Comparison of ENCODE assay signal across 20 cellular contexts in the genomic region with DNA sequence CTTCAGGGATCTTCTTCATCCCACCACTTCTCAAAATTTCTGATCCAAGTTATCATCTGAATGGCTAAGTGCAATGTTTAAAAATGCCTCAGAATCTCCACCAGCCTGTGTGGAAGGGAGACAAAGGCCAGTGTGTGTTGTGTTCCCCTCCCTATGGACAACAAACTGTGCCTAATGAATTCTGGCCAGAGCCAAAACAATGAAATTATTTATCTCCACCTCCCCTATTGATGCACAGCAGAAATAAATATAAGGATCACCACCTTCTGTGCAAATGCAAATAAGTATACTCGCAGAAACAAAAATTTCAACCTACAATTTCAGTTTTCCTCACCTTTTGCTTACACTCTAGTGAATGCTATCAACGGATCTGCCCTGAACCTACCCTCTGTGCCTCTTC.
DNase-seq lines count a peak whose midpoint lies in the region; ATAC-seq and TF ChIP-seq lines count a peak whose summit lies in the region.
"Had no signal": no experiment of that assay in that cellular context is flagged by ENCODE, and none has a peak within 500 bp of the region (broad histone marks: within the 10 kb centered on the region; RNA-seq: fewer than 3 reads in every experiment).

No MANE protein-coding gene starts in this region.

- H3K27ac ChIP-seq in trophoblast cell (ENCODE audit: low read depth, low read length) = no peak overlapping the region
- H3K27ac ChIP-seq: GM23248, Peyer's patch had no signal

- H4K91ac ChIP-seq in trophoblast cell (ENCODE audit: low read depth, low read length) = no peak overlapping the region

- no peak overlapping the region for H2BK120ac ChIP-seq in trophoblast cell (ENCODE audit: insufficient read depth, low read length, poor library complexity)

- no peak overlapping the region for H2BK5ac ChIP-seq in trophoblast cell (ENCODE audit: low read depth, low read length, poor library complexity)

- intact Hi-C loops in activated CD4-positive, alpha-beta memory T cell treated with anti-CD3 and anti-CD28 coated beads for 36 hours (cut with micrococcal nuclease) = no loop called here

- no peak overlapping the region for H3K14ac ChIP-seq in trophoblast cell (ENCODE audit: low read length)

- H3K4me1 ChIP-seq in trophoblast cell (ENCODE audit: control insufficient read depth in 1 of 2, insufficient read depth in 2 of 2, low read length in 2 of 2) = no peaks in the 10 kb centered on the region

- ATAC-seq in HG02840 (IDR thresholded peaks at IDR 0.05; ENCODE audit: low FRiP score, unreplicated experiment) = no peak

- WGBS in trophoblast cell (ENCODE audit: extremely low coverage, insufficient coverage, insufficient read length) = no CpG with 5 or more reads among the region's 2 CpGs

- peaks cover 64% of the 10 kb centered on the region for H3K36me3 Mint-ChIP-seq in activated CD4-positive, alpha-beta memory T cell treated with anti-CD3 and anti-CD28 coated beads, Interleukin-2, amount 10 ng/mL, durations not matched to agents 7 days and 5 days (ENCODE audit: low read depth)
- no peaks in the 10 kb centered on the region for H3K36me3 Mint-ChIP-seq in activated CD4-positive, alpha-beta memory T cell treated with anti-CD3 and anti-CD28 coated beads for 36 hours
- peaks cover 11% of the 10 kb centered on the region for H3K36me3 Mint-ChIP-seq in endothelial cell (ENCODE audit: low read depth, unreplicated experiment)
- H3K36me3 Mint-ChIP-seq: CD4-positive, alpha-beta memory T cell had no signal

- H3K4ac ChIP-seq in trophoblast cell (ENCODE audit: low read depth, low read length) = peak overlapping the region; percentile 81

- H3K9ac ChIP-seq in trophoblast cell (ENCODE audit: low read length) = no peak overlapping the region
- H3K9ac ChIP-seq: GM23248 had no signal

- no peaks in the 10 kb centered on the region for H3K79me1 ChIP-seq in trophoblast cell (ENCODE audit: low read length)

- no peak for DNase-seq in activated CD4-positive, alpha-beta memory T cell treated with anti-CD3 and anti-CD28 coated beads, Interleukin-2, amount 10 ng/mL, durations not matched to agents 7 days and 5 days
- DNase-seq in activated CD4-positive, alpha-beta memory T cell treated with anti-CD3 and anti-CD28 coated beads for 36 hours = no peak
- DNase-seq in endothelial cell (ENCODE audit: low spot score) (no peak), trophoblast cell (no peak), NCI-H2196 (lab: John Stamatoyannopoulos, UW; ENCODE audit: unreplicated experiment) (no peak), NCI-H1092 (lab: John Stamatoyannopoulos, UW) (no peak), HuH-7 (ENCODE audit: low spot score) (no peak)
- DNase-seq: CD4-positive, alpha-beta memory T cell; DMS153; GF-D8; GM23248; HCEC 1CT; MM.1S; NCI-H1092 treated with DMSO at 0.1 percent for 48 hours; NCI-H146; NCI-H2029 treated with DMSO at 0.1 percent for 48 hours; NCI-H2171 treated with DMSO at 0.1 percent for 48 hours; NCI-H446 treated with DMSO at 0.1 percent for 48 hours; Peyer's patch had no signal

- H2AFZ ChIP-seq in trophoblast cell (ENCODE audit: insufficient read depth, low read length, poor library complexity) = no peak overlapping the region
- H2AFZ ChIP-seq: GM23248 had no signal

- H2AK5ac ChIP-seq in trophoblast cell (ENCODE audit: low read length) = no peak overlapping the region

- no peaks in the 10 kb centered on the region for H3K27me3 Mint-ChIP-seq in activated CD4-positive, alpha-beta memory T cell treated with anti-CD3 and anti-CD28 coated beads, Interleukin-2, amount 10 ng/mL, durations not matched to agents 7 days and 5 days
- H3K27me3 Mint-ChIP-seq in activated CD4-positive, alpha-beta memory T cell treated with anti-CD3 and anti-CD28 coated beads for 36 hours = peaks cover 1% of the 10 kb centered on the region
- H3K27me3 Mint-ChIP-seq in endothelial cell (ENCODE audit: unreplicated experiment) = peaks cover 2% of the 10 kb centered on the region

- peaks cover 17% of the 10 kb centered on the region for H3K9me3 Mint-ChIP-seq in activated CD4-positive, alpha-beta memory T cell treated with anti-CD3 and anti-CD28 coated beads, Interleukin-2, amount 10 ng/mL, durations not matched to agents 7 days and 5 days
- no peaks in the 10 kb centered on the region for H3K9me3 Mint-ChIP-seq in activated CD4-positive, alpha-beta memory T cell treated with anti-CD3 and anti-CD28 coated beads for 36 hours
- H3K9me3 Mint-ChIP-seq in endothelial cell (ENCODE audit: unreplicated experiment) = no peaks in the 10 kb centered on the region

- no peaks in the 10 kb centered on the region for H3K9me3 ChIP-seq in trophoblast cell (ENCODE audit: insufficient read depth, low read depth, low read length)
- H3K9me3 ChIP-seq: Peyer's patch had no signal

- H3K4me3 Mint-ChIP-seq in activated CD4-positive, alpha-beta memory T cell treated with anti-CD3 and anti-CD28 coated beads, Interleukin-2, amount 10 ng/mL, durations not matched to agents 7 days and 5 days = no peak overlapping the region
- no peak overlapping the region for H3K4me3 Mint-ChIP-seq in activated CD4-positive, alpha-beta memory T cell treated with anti-CD3 and anti-CD28 coated beads for 36 hours
- peak overlapping the region; percentile 38 for H3K4me3 Mint-ChIP-seq in endothelial cell (ENCODE audit: unreplicated experiment)
- H3K4me3 Mint-ChIP-seq: CD4-positive, alpha-beta memory T cell had no signal

- no peak overlapping the region for H3K4me2 ChIP-seq in trophoblast cell (ENCODE audit: low read length)

- peaks cover 1% of the 10 kb centered on the region for H3K79me2 ChIP-seq in trophoblast cell (ENCODE audit: control insufficient read depth, insufficient read depth, low read length, poor library complexity)

- POLR2A ChIA-PET in activated CD4-positive, alpha-beta memory T cell treated with anti-CD3 and anti-CD28 coated beads, Interleukin-2, amount 10 ng/mL, durations not matched to agents 7 days and 5 days (lab: Charles Lee) = interaction anchor here (3.0 kb wide), 1 partner anchor 50 kb away, joined by 34 read pairs; no protein-coding TSS in a partner anchor
- POLR2A ChIA-PET in activated CD4-positive, alpha-beta memory T cell treated with anti-CD3 and anti-CD28 coated beads for 36 hours (lab: Charles Lee) = no interaction called here

- no peak overlapping the region for H2BK12ac ChIP-seq in trophoblast cell (ENCODE audit: low read length)

- H4K12ac ChIP-seq in trophoblast cell (ENCODE audit: low read depth, low read length) = no peak overlapping the region

- no peak for TF ChIP-seq CTCF in endothelial cell (IDR thresholded peaks at IDR 0.05; ENCODE audit: unreplicated experiment)

- H3K4me1 Mint-ChIP-seq in activated CD4-positive, alpha-beta memory T cell treated with anti-CD3 and anti-CD28 coated beads, Interleukin-2, amount 10 ng/mL, durations not matched to agents 7 days and 5 days = peaks cover 85% of the 10 kb centered on the region
- H3K4me1 Mint-ChIP-seq in activated CD4-positive, alpha-beta memory T cell treated with anti-CD3 and anti-CD28 coated beads for 36 hours (ENCODE audit: low read depth) = peaks cover 31% of the 10 kb centered on the region
- H3K4me1 Mint-ChIP-seq in endothelial cell (ENCODE audit: unreplicated experiment) = peaks cover 51% of the 10 kb centered on the region

- peak overlapping the region; percentile 27 for H3K27ac Mint-ChIP-seq in activated CD4-positive, alpha-beta memory T cell treated with anti-CD3 and anti-CD28 coated beads, Interleukin-2, amount 10 ng/mL, durations not matched to agents 7 days and 5 days
- no peak overlapping the region for H3K27ac Mint-ChIP-seq in activated CD4-positive, alpha-beta memory T cell treated with anti-CD3 and anti-CD28 coated beads for 36 hours
- H3K27ac Mint-ChIP-seq in endothelial cell (ENCODE audit: unreplicated experiment) = no peak overlapping the region
- H3K27ac Mint-ChIP-seq: CD4-positive, alpha-beta memory T cell had no signal

- H3K36me3 ChIP-seq in trophoblast cell (ENCODE audit: control insufficient read depth in 1 of 2, insufficient read depth in 2 of 2, low read length in 2 of 2) = peaks cover 0 to 2% of the 10 kb centered on the region in 2 experiments
- H3K36me3 ChIP-seq: Peyer's patch had no signal

- H3K4me3 ChIP-seq in trophoblast cell (ENCODE audit: low read depth, low read length) = no peak overlapping the region
- H3K4me3 ChIP-seq: GM23248, Peyer's patch had no signal

- CTCF ChIA-PET in activated CD4-positive, alpha-beta memory T cell treated with anti-CD3 and anti-CD28 coated beads, Interleukin-2, amount 10 ng/mL, durations not matched to agents 7 days and 5 days (lab: Charles Lee) = no interaction called here
- CTCF ChIA-PET in activated CD4-positive, alpha-beta memory T cell treated with anti-CD3 and anti-CD28 coated beads for 36 hours (lab: Charles Lee) = no interaction called here

- H4K8ac ChIP-seq in trophoblast cell (ENCODE audit: low read depth, low read length) = no peak overlapping the region

- no peak overlapping the region for H3K23ac ChIP-seq in trophoblast cell (ENCODE audit: low read length)

- H3K18ac ChIP-seq in trophoblast cell (ENCODE audit: low read length) = no peak overlapping the region

- H3K27me3 ChIP-seq in trophoblast cell (ENCODE audit: insufficient read depth, low read length) = no peaks in the 10 kb centered on the region
- H3K27me3 ChIP-seq: Peyer's patch had no signal
